Comparison of ENCODE assay signal across 22 cellular contexts in the genomic region with DNA sequence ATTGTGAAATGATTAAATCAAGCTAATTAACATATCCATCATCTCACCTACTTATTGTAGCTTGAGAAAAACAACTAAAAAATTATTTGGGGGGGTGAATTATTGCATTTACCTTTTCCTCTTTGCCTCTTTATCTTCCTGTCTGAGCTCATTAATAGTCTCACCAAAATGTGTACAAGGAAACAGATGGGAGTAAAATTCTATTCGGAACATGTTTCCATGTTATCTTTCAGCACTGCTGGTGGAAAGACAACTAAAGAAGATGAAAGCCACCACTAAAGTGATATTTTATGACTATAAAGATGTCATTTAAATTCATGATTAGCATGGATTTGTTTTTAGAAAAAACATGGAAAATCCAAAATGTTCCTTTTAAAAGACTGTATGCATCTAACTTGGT.
"Had no signal": no experiment of that assay in that cellular context is flagged by ENCODE, and none has a peak within 500 bp of the region (broad histone marks: within the 10 kb centered on the region; RNA-seq: fewer than 3 reads in every experiment).

No MANE protein-coding gene starts in this region.

- ATAC-seq: stimulated activated effector memory CD8-positive, alpha-beta T cell treated with anti-CD3 and anti-CD28 coated beads, Interleukin-12 subunit alpha, Interleukin-12 subunit beta, amount 100 ng/mL, for 72 hours; stimulated activated memory B cell treated with anti-CD40 and anti-IgM and Interleukin-4, amounts not matched to agents 10 μg/mL and 1 μg/mL and 100 μg/mL, for 72 hours; stimulated activated naive B cell treated with anti-CD40 and anti-IgM and Interleukin-4, amounts not matched to agents 10 μg/mL and 1 μg/mL and 100 μg/mL, for 72 hours; stimulated activated naive CD8-positive, alpha-beta T cell treated with anti-CD3 and anti-CD28 coated beads, Interleukin-15, amount 100 ng/mL, for 72 hours; stimulated activated naive CD8-positive, alpha-beta T cell treated with anti-CD3 and anti-CD28 coated beads, Interleukin-15, Interleukin-2, amounts not matched to agents 100 U/mL and 50 U/mL, for 24 hours; upper lobe of right lung had no signal

- DNase-seq: stimulated activated CD4-positive, alpha-beta T cell treated with anti-CD3 and anti-CD28 coated beads, Interleukin-2, amount 100 ng/mL, for 48 hours; stimulated activated CD4-positive, alpha-beta T cell treated with anti-CD3 and anti-CD28 coated beads, Interleukin-4, amount 100 ng/mL, for 1 hour; stimulated activated CD4-positive, alpha-beta T cell treated with anti-CD3 and anti-CD28 coated beads, Interleukin-4, amount 100 ng/mL, for 24 hours; stimulated activated CD4-positive, alpha-beta T cell treated with anti-CD3 and anti-CD28 coated beads, Interleukin-4, amount 100 ng/mL, for 4 hours; stimulated activated CD8-positive, alpha-beta memory T cell treated with anti-CD3 and anti-CD28 coated beads, Interleukin-4, amount 100 ng/mL, for 48 hours; stimulated activated naive B cell treated with anti-CD40 and anti-IgM and Interleukin-4, amounts not matched to agents 10 μg/mL and 1 μg/mL and 100 μg/mL, for 72 hours; stimulated activated naive CD4-positive, alpha-beta T cell; stimulated activated naive CD4-positive, alpha-beta T cell treated with Interleukin-2 at 50 U/mL for 16 hours; stimulated activated naive CD8-positive, alpha-beta T cell treated with anti-CD3 and anti-CD28 coated beads, Interleukin-15, amount 100 ng/mL, for 72 hours; stimulated activated naive CD8-positive, alpha-beta T cell treated with anti-CD3 and anti-CD28 coated beads, Interleukin-15, Interleukin-2, amounts not matched to agents 100 U/mL and 50 U/mL, for 24 hours; stomach; substantia nigra; testis; thyroid gland; tibial artery; transverse colon; trophoblast cell; upper lobe of left lung; upper lobe of right lung; uterus had no signal
